1 cellular context compared by ENCODE assay signal in genomic region chr7:3233301-3233700, GRCh38.
TF ChIP-seq lines count a peak whose summit lies in the region.

No MANE protein-coding gene starts in this region.

TF ChIP-seq in H1, 55 proteins besides CTCF, POLR2A, EP300 and RAD21 (continued from another document):
- no peak for TF ChIP-seq ATF2 (IDR thresholded peaks at IDR 0.05; ENCODE audit: low read length)
- no peak for TF ChIP-seq SP1 (IDR thresholded peaks at IDR 0.05; ENCODE audit: low read depth, low read length)
- no peak for TF ChIP-seq USF2 (IDR thresholded peaks at IDR 0.05; ENCODE audit: low read length)
- no peak for TF ChIP-seq RNF2 (IDR thresholded peaks at IDR 0.05; ENCODE audit: borderline replicate concordance, low read depth, low read length, missing control alignments, poor library complexity, severe bottlenecking)
- TF ChIP-seq SUZ12 (IDR thresholded peaks at IDR 0.05; ENCODE audit: low read length), result no peak
- TF ChIP-seq BACH1 (IDR thresholded peaks at IDR 0.05; ENCODE audit: low read length), result no peak
- TF ChIP-seq CREB1 (IDR thresholded peaks at IDR 0.05), result no peak
- no peak for TF ChIP-seq HDAC6 (IDR thresholded peaks at IDR 0.05; ENCODE audit: low read depth, low read length)
- TF ChIP-seq EZH2 (IDR thresholded peaks at IDR 0.05; ENCODE audit: low read depth, low read length, severe bottlenecking), result no peak
- TF ChIP-seq ZNF274 (IDR thresholded peaks at IDR 0.05; ENCODE audit: borderline replicate concordance, extremely low read depth, low read length), result no peak
- TF ChIP-seq SP2 (IDR thresholded peaks at IDR 0.05; ENCODE audit: low read length), result no peak
- no peak for TF ChIP-seq CHD1 (IDR thresholded peaks at IDR 0.05; ENCODE audit: low read depth, low read length)
- TF ChIP-seq SP4 (IDR thresholded peaks at IDR 0.05; ENCODE audit: low read length), result no peak
- TF ChIP-seq KDM5A (IDR thresholded peaks at IDR 0.05; ENCODE audit: low read length), result no peak
- TF ChIP-seq SIN3A (conservative IDR thresholded peaks at IDR 0.05 in 1 of 2, IDR thresholded peaks at IDR 0.05 in 1 of 2; ENCODE audit: low read depth in 1 of 2, low read length in 2 of 2), result no peak
